Comparison of ENCODE assay signal across 8 cellular contexts in genomic region chr11:27472398-27473016, GRCh38. TPM values are rescaled to one million over a fixed set of nuclear protein-coding genes. Genes with fewer than 3 reads are reported as not detected.
DNase-seq lines count a peak whose midpoint lies in the region; ATAC-seq, FAIRE-seq and TF ChIP-seq lines count a peak whose summit lies in the region.

TSS of gene LGR4 (minus strand) at chr11:27472790. CDS start at chr11:27472302, 488 bp downstream.

- peak; percentile 84 to 96 for DNase-seq in A549 (ENCODE audit: low read depth in 1 of 2, low spot score in 1 of 2)
- DNase-seq in NCI-H446 (lab: John Stamatoyannopoulos, UW): peak; percentile 89 to 97
- peak; percentile 44 to 49 for DNase-seq in activated CD4-positive, alpha-beta T cell treated with anti-CD3 and anti-CD28 coated beads for 24 hours (ENCODE audit: low read depth in 2 of 2)
- peak; percentile 96 for DNase-seq in chondrocyte (ENCODE audit: low spot score)
- peak; percentile 97 for DNase-seq in kidney
- DNase-seq in stimulated activated CD4-positive, alpha-beta T cell treated with anti-CD3 and anti-CD28 coated beads, Interleukin-12 subunit alpha, Interleukin-12 subunit beta, amount 100 ng/mL, for 48 hours (ENCODE audit: low read depth in 2 of 3, low spot score in 1 of 3): peak; percentile 43 to 54 (median 52)

- CTCF ChIA-PET in A549 (lab: Yijun Ruan, JAX): interaction anchor here (0.6 to 7.4 kb wide), 8 partner anchors 12 to 290 kb away, joined by 3 to 65 read pairs (median 3); no protein-coding TSS in a partner anchor

- POLR2A ChIA-PET in A549 (lab: Yijun Ruan, JAX): interaction anchor here (0.5 to 1.8 kb wide), 13 partner anchors 8 to 301 kb away, joined by 3 to 14 read pairs (median 4); partner anchors contain the start of gene CCDC34

- H3K4me1 Mint-ChIP-seq in chondrocyte (ENCODE audit: low read depth): peaks cover 49% of the 10 kb centered on the region

- peak within 1 kb of the TSS; percentile 94 for H3K4me3 Mint-ChIP-seq in chondrocyte (ENCODE audit: unreplicated experiment)

- H3K4me2 ChIP-seq in A549: peak within 1 kb of the TSS; percentile 79

- no peaks in the 10 kb centered on the region for H3K36me3 ChIP-seq in kidney (ENCODE audit: control insufficient read depth in 1 of 2, insufficient read depth in 2 of 2, low read length in 2 of 2)

- H3K27me3 Mint-ChIP-seq in chondrocyte (ENCODE audit: low read depth): no peaks in the 10 kb centered on the region

- peak within 1 kb of the TSS; percentile 84 to 88 for H3K9ac ChIP-seq in kidney (ENCODE audit: low read length in 2 of 2)

- FAIRE-seq in A549 (lab: Jason Lieb, UNC) (peak; percentile 23), kidney (lab: Jason Lieb, UNC) (peak; percentile 79)

- intact Hi-C loops in kidney (cut with DNase I): no loop called here

- H3K4me1 ChIP-seq in A549: peaks cover 16% of the 10 kb centered on the region; the same call in 2 of the 3 replicates
- peaks cover 4 to 7% of the 10 kb centered on the region in 2 donors for H3K4me1 ChIP-seq in kidney (ENCODE audit: control insufficient read depth in 1 of 2, insufficient read depth in 1 of 2, low read depth in 1 of 2, low read length in 2 of 2)

- peak within 1 kb of the TSS; percentile 95 for H3K27ac Mint-ChIP-seq in chondrocyte (ENCODE audit: unreplicated experiment)

- no peak for TF ChIP-seq EP300 in A549 (IDR thresholded peaks at IDR 0.05)

- TF ChIP-seq RAD21 in A549 (conservative IDR thresholded peaks at IDR 0.05 in 1 of 2, IDR thresholded peaks at IDR 0.05 in 1 of 2): peak in 1 of 2 experiments; percentile 20; a peak in 2 of 5 replicates

- TF ChIP-seq CTCF in A549 (IDR thresholded peaks at IDR 0.05) (no peak), chondrocyte (IDR thresholded peaks at IDR 0.05) (no peak), kidney (IDR thresholded peaks at IDR 0.05; ENCODE audit: borderline replicate concordance, extremely low read depth, insufficient read depth) (no peak)

- 2% methylated on average over 11 of the region's 57 CpGs for WGBS in A549 (ENCODE audit: missing lambda C conversion rate)

- peak; percentile 84 for TF ChIP-seq POLR2A in A549 (IDR thresholded peaks at IDR 0.05; ENCODE audit: low read length)

- ATAC-seq in A549 (peak; percentile 86 to 95), GM18907 (IDR thresholded peaks at IDR 0.05; ENCODE audit: unreplicated experiment) (peak; percentile 88), HG03175 (IDR thresholded peaks at IDR 0.05; ENCODE audit: unreplicated experiment) (peak; percentile 89)

- no peaks in the 10 kb centered on the region for H3K9me3 Mint-ChIP-seq in chondrocyte (ENCODE audit: low read depth)

- H3K36me3 Mint-ChIP-seq in chondrocyte (ENCODE audit: low read depth): no peaks in the 10 kb centered on the region

- peak within 1 kb of the TSS; percentile 89 for H3K4me3 ChIP-seq in A549
- H3K4me3 ChIP-seq in kidney (ENCODE audit: low read length in 2 of 2): peak within 1 kb of the TSS; percentile 74 to 79

- H3K9me3 ChIP-seq in A549 (no peaks in the 10 kb centered on the region), kidney (ENCODE audit: control insufficient read depth in 1 of 2, low read length in 2 of 2) (no peaks in the 10 kb centered on the region)

- H3K27ac ChIP-seq in A549: peak within 1 kb of the TSS; percentile 94 to 98
- H3K27ac ChIP-seq in kidney (ENCODE audit: low read depth in 2 of 2, low read length in 2 of 2): peak within 1 kb of the TSS; percentile 84 to 86

TF ChIP-seq in A549, 52 proteins besides CTCF, POLR2A, EP300 and RAD21:
- TF ChIP-seq CBX8 (IDR thresholded peaks at IDR 0.05): no peak
- TF ChIP-seq BCL3 (IDR thresholded peaks at IDR 0.05): peak; percentile 76; the same call in 2 of the 3 replicates
- no peak for TF ChIP-seq EHMT2 (IDR thresholded peaks at IDR 0.05; ENCODE audit: low read depth)
- TF ChIP-seq MAX (IDR thresholded peaks at IDR 0.05): peak; percentile 49; the same call in 1 of the 2 replicates

RNA-seq across cellular contexts. Expression of gene LGR4, which starts in this region (rescaled TPM):
- polyA plus RNA-seq in A549 (2011; rRNA removed) (130 and 145 TPM in 2 replicates), A549 (2017; fragmentation: RNase III; extraction: RNeasy Plus Mini Kit Qiagen cat#74134 plus additional on column Dnase treatment) (40.9 to 43.5 TPM (median 41.2 TPM) in 3 replicates), kidney (ENCODE audit: insufficient read depth, low read depth, low replicate concordance) (22.7 TPM)
- polyA plus RNA-seq in A549 (2012; cell fraction: cytosol; rRNA removed): 24.3 and 35.8 TPM in 2 replicates
- polyA plus RNA-seq in A549 (2012; cell fraction: nucleus; rRNA removed): 30.6 and 51.3 TPM in 2 replicates
- 241 and 257 TPM in 2 replicates for polyA minus RNA-seq in A549 (2011; rRNA and poly(A)+ RNA removed)
- total RNA-seq in chondrocyte (34.2 to 69.6 TPM (median 36.2 TPM) in 3 replicates), kidney (109 TPM)

Comparison
In these comparisons a context has a peak if more than half of its experiments do, and no peak if none do; other contexts are left out.
1. Peak in every context shown above with its lines: DNase-seq, ATAC-seq, H3K4me3 ChIP-seq and H3K27ac ChIP-seq.
2. DNase-seq: peak in every context shown above with its lines; median percentile 97 in kidney; 96 in chondrocyte; 93 in NCI-H446; 90 in A549; 52 in stimulated activated CD4-positive, alpha-beta T cell treated with anti-CD3 and anti-CD28 coated beads, Interleukin-12 subunit alpha, Interleukin-12 subunit beta, amount 100 ng/mL, for 48 hours; 46 in activated CD4-positive, alpha-beta T cell treated with anti-CD3 and anti-CD28 coated beads for 24 hours.